6 cellular contexts compared by ENCODE assay signal in genomic region chr9:124373386-124373785, GRCh38.
"Had no signal": no experiment of that assay in that cellular context is flagged by ENCODE, and none has a peak within 500 bp of the region (broad histone marks: within the 10 kb centered on the region; RNA-seq: fewer than 3 reads in every experiment).

No MANE protein-coding gene starts in this region.

- ATAC-seq: HepG2 had no signal

- FAIRE-seq: HepG2 had no signal

- H3K4me3 ChIP-seq: GM23248 had no signal

- DNase-seq: GM23248, GOT3, H9, HCEC 1CT, KBM-7 had no signal

- H3K27ac ChIP-seq: GM23248 had no signal
